In genomic region chr16:60932600-60932999, GRCh38 we compare ENCODE assay signal across 28 cellular contexts.
"Had no signal": no experiment of that assay in that cellular context is flagged by ENCODE, and none has a peak within 500 bp of the region (broad histone marks: within the 10 kb centered on the region; RNA-seq: fewer than 3 reads in every experiment).

No MANE protein-coding gene starts in this region.

- H3K4me1 ChIP-seq: colonic mucosa, esophagus muscularis mucosa, esophagus squamous epithelium, foreskin keratinocyte, gastrocnemius medialis, gastroesophageal sphincter, heart left ventricle, heart right ventricle had no signal

- FAIRE-seq: colon, endometrium, endothelial cell of umbilical vein, frontal cortex had no signal

- DNase-seq: colonic mucosa; cortex of kidney; dermis blood vessel endothelial cell; dorsolateral prefrontal cortex; effector CD4-positive, alpha-beta T cell; effector CD8-positive, alpha-beta T cell; effector memory CD4-positive, alpha-beta T cell; effector memory CD8-positive, alpha-beta T cell; endodermal cell; erythroblast; esophagus squamous epithelium; foreskin fibroblast; foreskin keratinocyte; foreskin melanocyte; gastrocnemius medialis; glutamatergic neuron; head of caudate nucleus; heart left ventricle; heart right ventricle had no signal

- H3K4me3 ChIP-seq: colonic mucosa, coronary artery, dorsolateral prefrontal cortex, esophagus muscularis mucosa, esophagus squamous epithelium, gastrocnemius medialis, gastroesophageal sphincter, heart left ventricle, heart right ventricle had no signal

- H3K27me3 ChIP-seq: colonic mucosa, esophagus muscularis mucosa, esophagus squamous epithelium, foreskin keratinocyte, gastrocnemius medialis, gastroesophageal sphincter, heart left ventricle, heart right ventricle had no signal

- H3K27ac ChIP-seq: colonic mucosa, coronary artery, dorsolateral prefrontal cortex, epithelial cell of prostate, esophagus muscularis mucosa, esophagus squamous epithelium, foreskin keratinocyte, gastrocnemius medialis, gastroesophageal sphincter, heart left ventricle, heart right ventricle had no signal

- ATAC-seq: effector memory CD8-positive, alpha-beta T cell; esophagus mucosa; foreskin keratinocyte; gastrocnemius medialis; gastroesophageal sphincter; heart left ventricle; heart right ventricle had no signal

- H3K9me3 ChIP-seq: colonic mucosa, esophagus muscularis mucosa, gastrocnemius medialis, gastroesophageal sphincter, heart left ventricle had no signal

- H3K36me3 ChIP-seq: colonic mucosa, esophagus muscularis mucosa, esophagus squamous epithelium, gastrocnemius medialis, gastroesophageal sphincter, heart left ventricle, heart right ventricle had no signal
